Comparison of ENCODE assay signal across 15 cellular contexts in the genomic region with DNA sequence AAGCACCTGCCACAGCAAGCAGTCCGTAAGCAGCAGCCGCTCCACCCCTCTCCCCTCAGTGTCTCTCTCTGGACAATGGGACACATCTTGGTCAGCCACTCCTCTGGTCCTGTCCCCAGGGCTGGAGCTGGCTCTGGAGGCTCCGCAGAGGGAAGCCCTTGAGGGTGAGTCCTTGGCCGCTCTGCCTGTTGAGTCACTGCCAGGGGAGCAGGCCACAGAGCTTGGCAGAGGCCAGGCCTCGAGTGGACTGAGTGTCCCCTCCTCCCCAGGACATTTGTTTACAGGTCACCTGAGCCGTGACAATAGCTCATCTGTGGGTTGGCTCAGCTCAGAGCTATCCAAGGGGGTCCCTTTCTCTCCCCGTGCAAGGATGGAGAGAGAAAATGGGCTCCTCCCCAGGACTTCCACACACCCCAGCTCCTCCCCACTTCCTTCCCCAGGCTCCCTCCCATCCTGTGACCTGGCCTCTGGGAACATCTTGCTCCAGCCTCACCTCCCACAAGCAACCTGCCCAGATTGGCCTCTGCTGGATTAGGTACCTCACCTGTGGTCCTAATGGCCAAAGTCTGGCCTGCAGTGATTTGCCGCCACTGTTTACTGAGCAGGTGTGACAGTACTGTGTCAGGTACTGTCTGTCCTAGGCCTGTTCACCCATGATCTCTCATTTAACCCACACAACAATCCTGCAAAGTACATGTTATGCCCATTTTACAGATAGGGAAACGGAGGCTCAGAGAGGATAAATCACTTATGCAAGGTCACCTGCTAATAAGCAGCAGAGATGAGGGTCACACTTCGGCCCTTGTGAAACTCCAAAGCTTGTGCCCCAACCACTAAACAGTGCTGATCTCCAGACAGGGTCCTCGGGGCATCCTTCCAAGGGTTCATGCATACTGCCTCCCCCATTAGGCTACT. TPM values are rescaled to one million over a fixed set of nuclear protein-coding genes. Genes with fewer than 3 reads are reported as not detected.
A peak's percentile ranks its signal among the peaks of the same experiment; 100 is the strongest.
DNase-seq lines count a peak whose midpoint lies in the region; ATAC-seq and TF ChIP-seq lines count a peak whose summit lies in the region.
"Had no signal": no experiment of that assay in that cellular context is flagged by ENCODE, and none has a peak within 500 bp of the region (broad histone marks: within the 10 kb centered on the region; RNA-seq: fewer than 3 reads in every experiment).

No MANE protein-coding gene starts in this region.

- peaks cover 9% of the 10 kb centered on the region in 2 donors for H3K27me3 Mint-ChIP-seq in T-cell

- H3K4me1 ChIP-seq in psoas muscle (no peaks in the 10 kb centered on the region), sigmoid colon (peaks cover 0 to 16% (median 11%) of the 10 kb centered on the region in 4 donors)

- no peak for TF ChIP-seq CTCF in psoas muscle (IDR thresholded peaks at IDR 0.05)
- no peak for TF ChIP-seq CTCF in sigmoid colon (IDR thresholded peaks at IDR 0.05)

- peak; percentile 85 for ATAC-seq in left ventricle myocardium superior
- peak; percentile 38 to 84 (median 74) for ATAC-seq in psoas muscle
- ATAC-seq in T-cell (replicated peaks in 1 of 4): no peak

- H3K4me3 Mint-ChIP-seq in T-cell: no peak overlapping the region

- intact Hi-C loops in left ventricle myocardium superior (cut with micrococcal nuclease) (no loop called here), psoas muscle (cut with DNase I) (no loop called here), sigmoid colon (cut with DNase I) (no loop called here)

- no peak for TF ChIP-seq EP300 in sigmoid colon (IDR thresholded peaks at IDR 0.05)

- no peak overlapping the region for H3K27ac Mint-ChIP-seq in T-cell

- H3K27ac ChIP-seq in psoas muscle (no peak overlapping the region), sigmoid colon (no peak overlapping the region)

- H3K27me3 ChIP-seq in psoas muscle (ENCODE audit: insufficient read depth in 3 of 3, low read length in 2 of 3) (peaks cover 0 to 17% (median 5%) of the 10 kb centered on the region in 3 donors), sigmoid colon (peaks cover 0 to 10% (median 8%) of the 10 kb centered on the region in 3 donors)

- no peaks in the 10 kb centered on the region for H3K36me3 Mint-ChIP-seq in T-cell

- TF ChIP-seq POLR2A in sigmoid colon (IDR thresholded peaks at IDR 0.05): no peak

- H3K4me3 ChIP-seq in psoas muscle (no peak overlapping the region), sigmoid colon (no peak overlapping the region)

- 40 to 45% (median 41%) methylated on average over 11 of the region's 11 CpGs for WGBS in psoas muscle, 3 donors
- WGBS in sigmoid colon, 2 donors: 70 to 79% methylated on average over 11 of the region's 11 CpGs

- H3K9me3 ChIP-seq in psoas muscle (no peaks in the 10 kb centered on the region), sigmoid colon (no peaks in the 10 kb centered on the region)

- peaks cover 26 to 40% (median 26%) of the 10 kb centered on the region in 3 donors for H3K4me1 Mint-ChIP-seq in T-cell

- POLR2A ChIA-PET in T-cell (lab: Charles Lee): interaction anchor here in 1 of 2 donors (0.6 kb wide), 1 partner anchor 9 kb away, joined by 9 read pairs; no protein-coding TSS in a partner anchor

- H3K36me3 ChIP-seq in psoas muscle (ENCODE audit: insufficient read depth in 1 of 2, low read depth in 1 of 2): no peaks in the 10 kb centered on the region
- no peaks in the 10 kb centered on the region for H3K36me3 ChIP-seq in sigmoid colon

- CTCF ChIA-PET in T-cell (lab: Charles Lee): interaction anchor here (0.6 to 2.4 kb wide), 3 partner anchors 10 to 168 kb away, joined by 3 to 8 read pairs (median 5); no protein-coding TSS in a partner anchor

- H3K9me3 Mint-ChIP-seq in T-cell: no peaks in the 10 kb centered on the region

- DNase-seq in EL: peak; percentile 46
- peak; percentile 14 for DNase-seq in amniotic epithelial cell (ENCODE audit: low read depth)
- peak; percentile 82 for DNase-seq in left ventricle myocardium superior
- DNase-seq in psoas muscle: peak; percentile 38 to 72
- DNase-seq in NCI-H526 treated with DMSO at 0.1 percent for 48 hours (lab: John Stamatoyannopoulos, UW): no peak
- DNase-seq in T-cell: no peak
- no peak for DNase-seq in activated CD4-positive, alpha-beta T cell treated with anti-CD3 and anti-CD28 coated beads, Interleukin-2, amount 50 U/mL, for 4 hours
- no peak for DNase-seq in sigmoid colon
- DNase-seq: activated CD8-positive, alpha-beta memory T cell treated with anti-CD3 and anti-CD28 coated beads for 24 hours; erythroblast; Karpas-422; stimulated activated CD8-positive, alpha-beta memory T cell treated with anti-CD3 and anti-CD28 coated beads, Interleukin-4, amount 100 ng/mL, for 48 hours had no signal

RNA-seq across cellular contexts. Expression of a gene that starts 4.8 kb away (rescaled TPM):
- total RNA-seq in left ventricle myocardium superior: 3.7 TPM
- not detected for total RNA-seq in psoas muscle
- polyA plus RNA-seq in psoas muscle: under 1 TPM; 0.01 to 0.51 (median 0.06) TPM
- under 1 TPM in 1 of 5 donors, not detected in 4; 0.30 TPM for total RNA-seq in T-cell
- under 1 TPM in 1 of 4 donors, not detected in 3; 0.81 TPM for total RNA-seq in sigmoid colon
- polyA plus RNA-seq in sigmoid colon: under 1 TPM in 1 of 3 donors, not detected in 2; 0.12 TPM
- total RNA-seq: mesenteric fat pad had no signal

RNA-seq across cellular contexts. Expression of a gene that starts 25.0 kb away (rescaled TPM):
- total RNA-seq in left ventricle myocardium superior: 2.1 TPM
- total RNA-seq in psoas muscle: under 1 TPM in 1 of 4 donors, not detected in 3; 0.30 TPM
- polyA plus RNA-seq in psoas muscle: under 1 TPM in 2 of 3 donors, not detected in 1; 0.05 to 0.31 TPM
- total RNA-seq in T-cell: not detected
- under 1 TPM in 3 of 4 donors, not detected in 1; 0.28 to 0.71 (median 0.33) TPM for total RNA-seq in sigmoid colon
- under 1 TPM in 1 of 3 donors, not detected in 2; 0.04 TPM for polyA plus RNA-seq in sigmoid colon

RNA-seq across cellular contexts. Expression of a gene that starts 46.8 kb away (rescaled TPM):
- 0.15 TPM for total RNA-seq in left ventricle myocardium superior
- 1 to 10 TPM in 3 of 4 donors, under 1 TPM in 1; 0.84 to 2.2 (median 1.4) TPM for total RNA-seq in psoas muscle
- 1 to 10 TPM in 1 of 3 donors, under 1 TPM in 2; 0.30 to 1.2 (median 0.63) TPM for polyA plus RNA-seq in psoas muscle
- total RNA-seq in T-cell: not detected
- total RNA-seq in sigmoid colon: 1 to 10 TPM in 1 of 4 donors, not detected in 3; 1.1 TPM
- polyA plus RNA-seq in sigmoid colon: under 1 TPM in 1 of 3 donors, not detected in 2; 0.13 TPM
- total RNA-seq: Daoy, NCI-H460 had no signal

RNA-seq across cellular contexts. Expression of a gene that starts 50.8 kb away (rescaled TPM):
- total RNA-seq in left ventricle myocardium superior: 3,996 TPM
- total RNA-seq in psoas muscle: 1,000 to 10,000 TPM; 1,183 to 3,738 (median 2,852) TPM
- 1,000 to 10,000 TPM; 1,867 to 2,156 (median 2,058) TPM for polyA plus RNA-seq in psoas muscle
- total RNA-seq in T-cell: under 1 TPM in 1 of 5 donors, not detected in 4; 0.19 TPM
- total RNA-seq in sigmoid colon: 100 to 1,000 TPM in 2 of 4 donors, 10 to 100 TPM in 2; 44.4 to 224 (median 86.3) TPM
- 10 to 100 TPM in 1 of 3 donors, 1 to 10 TPM in 2; 6.7 to 22.7 (median 7.2) TPM for polyA plus RNA-seq in sigmoid colon
- total RNA-seq: NCI-H460 had no signal

Comparison
In these comparisons a context has a peak if more than half of its experiments do, and no peak if none do; other contexts are left out.
1. DNase-seq: peak in EL (single experiment), amniotic epithelial cell (single experiment), left ventricle myocardium superior (single experiment) and psoas muscle (2 of 2); none in NCI-H526 treated with DMSO at 0.1 percent for 48 hours (single experiment), T-cell (0 of 34), activated CD4-positive, alpha-beta T cell treated with anti-CD3 and anti-CD28 coated beads, Interleukin-2, amount 50 U/mL, for 4 hours (0 of 2) and sigmoid colon (single experiment).
2. ATAC-seq: peak in left ventricle myocardium superior (single experiment) and psoas muscle (4 of 4); none in T-cell (0 of 4).